10 cellular contexts compared by ENCODE assay signal in the genomic region with DNA sequence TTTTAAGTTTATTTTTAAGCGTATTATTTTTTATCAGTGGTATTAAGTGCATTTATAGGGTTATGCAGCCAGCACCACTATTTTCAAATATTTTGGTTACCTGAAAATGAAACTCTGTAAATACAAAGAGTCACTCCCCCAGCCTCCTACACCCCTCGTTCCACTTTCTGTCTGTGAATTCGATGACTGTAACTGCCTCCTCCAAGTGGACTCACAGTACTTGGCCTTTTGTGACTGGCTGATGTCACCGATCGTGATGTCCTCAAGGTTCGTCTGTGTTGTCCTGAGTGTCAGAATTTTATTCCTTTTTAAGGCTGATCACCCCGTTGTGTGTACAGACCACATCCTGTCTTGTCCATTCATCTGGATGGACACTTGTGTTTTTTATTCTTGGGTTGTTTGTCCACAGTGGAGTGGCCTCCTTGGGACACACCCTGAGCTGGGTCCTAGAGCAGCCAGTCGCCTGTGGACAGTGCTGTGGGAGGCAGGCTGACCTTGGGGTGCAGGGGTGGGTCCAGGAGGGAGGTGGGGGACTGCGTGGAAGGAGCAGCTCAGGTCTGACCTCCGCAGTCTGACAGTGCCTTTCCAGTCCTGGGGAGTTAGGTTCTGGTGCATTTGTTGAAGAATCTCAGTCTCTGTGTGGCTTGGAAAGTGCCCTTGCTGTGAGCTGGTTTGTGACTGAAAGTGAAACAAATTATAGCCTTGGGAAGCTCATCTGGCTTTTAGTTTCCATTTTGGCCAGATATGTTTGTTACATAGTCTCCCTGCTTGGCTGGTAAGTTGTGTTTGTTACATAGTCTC. TPM values are rescaled to one million over a fixed set of nuclear protein-coding genes. Genes with fewer than 3 reads are reported as not detected.
DNase-seq lines count a peak whose midpoint lies in the region; ATAC-seq lines count a peak whose summit lies in the region.
"Had no signal": no experiment of that assay in that cellular context is flagged by ENCODE, and none has a peak within 500 bp of the region (broad histone marks: within the 10 kb centered on the region; RNA-seq: fewer than 3 reads in every experiment).

No MANE protein-coding gene starts in this region.

- ATAC-seq in GM18502 (IDR thresholded peaks at IDR 0.05; ENCODE audit: poor library complexity, unreplicated experiment) (peak; percentile 82), GM21515 (IDR thresholded peaks at IDR 0.05; ENCODE audit: unreplicated experiment) (peak; percentile 75), HG03457 (IDR thresholded peaks at IDR 0.05; ENCODE audit: unreplicated experiment) (peak; percentile 65), left lobe of liver (no peak), GM19467 (IDR thresholded peaks at IDR 0.05; ENCODE audit: unreplicated experiment) (no peak)
- ATAC-seq: sciatic nerve had no signal

- DNase-seq in left lobe of liver (ENCODE audit: low spot score) (peak; percentile 32), NCI-H146 (lab: John Stamatoyannopoulos, UW) (no peak)
- DNase-seq in stimulated activated naive CD4-positive, alpha-beta T cell (lab: John Stamatoyannopoulos, UW) = no peak
- no peak for DNase-seq in activated CD4-positive, CD25-positive, alpha-beta regulatory T cell treated with anti-CD3 and anti-CD28 coated beads, Interleukin-2, amount 50 U/mL, for 72 hours
- DNase-seq: NCI-H1092 had no signal

RNA-seq across cellular contexts. Expression of a gene that starts 6.9 kb away (rescaled TPM):
- 47.3 TPM for total RNA-seq in left lobe of liver

RNA-seq across cellular contexts. Expression of a gene that starts 21.8 kb away (rescaled TPM):
- total RNA-seq in left lobe of liver = 18.0 TPM

RNA-seq across cellular contexts. Expression of a gene that starts 23.6 kb away (rescaled TPM):
- 0.18 TPM for total RNA-seq in left lobe of liver

RNA-seq across cellular contexts. Expression of a gene that starts 27.7 kb away (rescaled TPM):
- total RNA-seq in left lobe of liver = 764 TPM

RNA-seq across cellular contexts. Expression of a gene that starts 43.0 kb away (rescaled TPM):
- total RNA-seq in left lobe of liver = 177 TPM

Comparison
In these comparisons a context has a peak if more than half of its experiments do, and no peak if none do; other contexts are left out.
1. ATAC-seq: peak in GM18502 (single experiment), GM21515 (single experiment) and HG03457 (single experiment); none in left lobe of liver (single experiment) and GM19467 (single experiment).